Comparison of ENCODE assay signal across 8 cellular contexts in genomic region chr6:139373154-139373927, GRCh38. TPM values are rescaled to one million over a fixed set of nuclear protein-coding genes. Genes with fewer than 3 reads are reported as not detected.
DNase-seq lines count a peak whose midpoint lies in the region; ATAC-seq and TF ChIP-seq lines count a peak whose summit lies in the region.

No MANE protein-coding gene starts in this region.

- peaks cover 40% of the 10 kb centered on the region for H3K79me2 ChIP-seq in SK-N-SH (ENCODE audit: insufficient read depth)

- peaks cover 41% of the 10 kb centered on the region for H3F3A ChIP-seq in SK-N-SH (replicated peaks; ENCODE audit: insufficient read depth)

- no peaks in the 10 kb centered on the region for H3K27me3 ChIP-seq in CD8-positive, alpha-beta T cell (ENCODE audit: insufficient read depth, low read length)
- no peaks in the 10 kb centered on the region for H3K27me3 ChIP-seq in HUES48 (ENCODE audit: control insufficient read depth, insufficient read depth, low read length)
- H3K27me3 ChIP-seq in SK-N-SH (ENCODE audit: insufficient read depth) = no peaks in the 10 kb centered on the region
- H3K27me3 ChIP-seq in heart right ventricle = no peaks in the 10 kb centered on the region
- H3K27me3 ChIP-seq in uterus = no peaks in the 10 kb centered on the region

- H3K27ac Mint-ChIP-seq in CD8-positive, alpha-beta T cell = peak overlapping the region; percentile 98

- intact Hi-C loops in CD8-positive, alpha-beta T cell (cut with DNase I, micrococcal nuclease) = loop anchor here (2.0 to 10.0 kb wide), 9 partner anchors 159 to 1269 kb away; partner anchors contain the start of genes HEBP2 (in 2 of the 2) and PERP (in 1 of the 2)
- intact Hi-C loops in heart right ventricle (cut with DNase I) (loop anchor here in 9 of 10 donors (5.0 to 10.0 kb wide), 22 partner anchors 141 to 1551 kb away; no protein-coding TSS in a partner anchor), uterus (cut with DNase I; ENCODE audit: low total_unique reads) (loop anchor here (10.0 kb wide), 1 partner anchor 221 kb away; no protein-coding TSS in a partner anchor)

- H2AFZ ChIP-seq in SK-N-SH (ENCODE audit: low read depth) = no peak overlapping the region

- TF ChIP-seq RAD21 in SK-N-SH (IDR thresholded peaks at IDR 0.05; ENCODE audit: low read length) = peak; percentile 47

- peak overlapping the region; percentile 89 for H3K9ac ChIP-seq in HUES48 (ENCODE audit: low read depth, low read length)
- peak overlapping the region; percentile 98 for H3K9ac ChIP-seq in SK-N-SH

- no peak for TF ChIP-seq POLR2A in uterus (IDR thresholded peaks at IDR 0.05)

- H4K20me1 ChIP-seq in SK-N-SH (ENCODE audit: insufficient read depth) = peaks cover 31% of the 10 kb centered on the region

- H3K36me3 Mint-ChIP-seq in CD8-positive, alpha-beta T cell = peaks cover 42% of the 10 kb centered on the region

- CTCF ChIA-PET in CD8-positive, alpha-beta T cell (lab: Charles Lee) = interaction anchor here (0.5 to 4.6 kb wide), 16 partner anchors 8 to 1258 kb away, joined by 3 to 31 read pairs (median 3); partner anchors contain the start of genes REPS1 and TXLNB
- CTCF ChIA-PET in SK-N-SH (lab: Yijun Ruan, JAX) = interaction anchor here (0.6 to 3.1 kb wide), 8 partner anchors 9 to 1124 kb away, joined by 3 to 20 read pairs (median 4); no protein-coding TSS in a partner anchor

- H3K4me1 ChIP-seq in CD8-positive, alpha-beta T cell (ENCODE audit: insufficient read depth, low read length) = peaks cover 36% of the 10 kb centered on the region
- H3K4me1 ChIP-seq in HUES48 (ENCODE audit: control insufficient read depth, insufficient read depth, low read length) = peaks cover 46% of the 10 kb centered on the region
- peaks cover 18 to 30% of the 10 kb centered on the region in 2 experiments for H3K4me1 ChIP-seq in SK-N-SH (ENCODE audit: control insufficient read depth in 1 of 2, insufficient read depth in 2 of 2, low read depth in 1 of 2, low read length in 1 of 2)
- H3K4me1 ChIP-seq in heart right ventricle = peaks cover 0 to 53% (median 46%) of the 10 kb centered on the region in 9 donors
- peaks cover 0 to 4% of the 10 kb centered on the region in 2 donors for H3K4me1 ChIP-seq in uterus

- 0% methylated on average over 35 of the region's 57 CpGs for WGBS in SK-N-SH (ENCODE audit: low lambda C conversion rate)
- 0% methylated on average over 51 to 57 of the region's 57 CpGs for WGBS in heart right ventricle, 2 donors

- H3K36me3 ChIP-seq in CD8-positive, alpha-beta T cell (ENCODE audit: insufficient read depth, low read length) = no peaks in the 10 kb centered on the region
- H3K36me3 ChIP-seq in HUES48 (ENCODE audit: control insufficient read depth, insufficient read depth, low read length) = peaks cover 17% of the 10 kb centered on the region
- peaks cover 18 to 27% of the 10 kb centered on the region in 2 experiments for H3K36me3 ChIP-seq in SK-N-SH (replicated peaks in 1 of 2; ENCODE audit: control insufficient read depth in 1 of 2, insufficient read depth in 2 of 2, low read length in 1 of 2)
- peaks cover 0 to 26% (median 0%) of the 10 kb centered on the region in 9 donors for H3K36me3 ChIP-seq in heart right ventricle
- H3K36me3 ChIP-seq in uterus = no peaks in the 10 kb centered on the region

- peak overlapping the region; percentile 94 for H3K27ac ChIP-seq in CD8-positive, alpha-beta T cell (ENCODE audit: low read depth, low read length)
- H3K27ac ChIP-seq in HUES48 (ENCODE audit: low read depth, low read length) = peak overlapping the region; percentile 96
- peak overlapping the region; percentile 85 to 91 for H3K27ac ChIP-seq in SK-N-SH (ENCODE audit: low read depth in 2 of 2, low read length in 1 of 2)
- H3K27ac ChIP-seq in heart right ventricle = peak overlapping the region; percentile 90 to 100 (median 98)
- H3K27ac ChIP-seq in uterus = peak overlapping the region; percentile 95 to 99

- no peaks in the 10 kb centered on the region for H3K27me3 Mint-ChIP-seq in CD8-positive, alpha-beta T cell (ENCODE audit: low read depth)

- H3K4me3 ChIP-seq in CD8-positive, alpha-beta T cell (ENCODE audit: low read depth, low read length) = peak overlapping the region; percentile 93
- H3K4me3 ChIP-seq in HUES48 (ENCODE audit: low read depth, low read length) = peak overlapping the region; percentile 89
- peak overlapping the region; percentile 72 to 95 for H3K4me3 ChIP-seq in SK-N-SH (ENCODE audit: low read depth in 2 of 2, low read length in 1 of 2)
- H3K4me3 ChIP-seq in heart right ventricle = peak overlapping the region; percentile 69 to 97 (median 92)
- H3K4me3 ChIP-seq in uterus = peak overlapping the region; percentile 80 to 89

- H3K9me2 ChIP-seq in SK-N-SH = no peaks in the 10 kb centered on the region

- no peak for TF ChIP-seq EP300 in SK-N-SH (IDR thresholded peaks at IDR 0.05; ENCODE audit: borderline replicate concordance in 1 of 2, low read depth in 1 of 2, low read length in 1 of 2)

- peaks cover 44% of the 10 kb centered on the region for H3K4me1 Mint-ChIP-seq in CD8-positive, alpha-beta T cell (ENCODE audit: low read depth)

- no peaks in the 10 kb centered on the region for H3K9me3 ChIP-seq in CD8-positive, alpha-beta T cell (ENCODE audit: low read length)
- no peaks in the 10 kb centered on the region for H3K9me3 ChIP-seq in HUES48 (ENCODE audit: control insufficient read depth, insufficient read depth, low read length)
- H3K9me3 ChIP-seq in SK-N-SH = no peaks in the 10 kb centered on the region
- H3K9me3 ChIP-seq in heart right ventricle = no peaks in the 10 kb centered on the region
- H3K9me3 ChIP-seq in uterus = no peaks in the 10 kb centered on the region

- POLR2A ChIA-PET in CD8-positive, alpha-beta T cell (lab: Charles Lee) = interaction anchor here (0.7 to 4.3 kb wide), 41 partner anchors 9 to 970 kb away, joined by 3 to 44 read pairs (median 7); partner anchors contain the start of genes ABRACL, CCDC28A, HEBP2 and HECA
- POLR2A ChIA-PET in SK-N-SH (lab: Yijun Ruan, JAX) = no interaction called here

- H3K4me2 ChIP-seq in SK-N-SH = peak overlapping the region; percentile 85

- ATAC-seq in CD8-positive, alpha-beta T cell = peak; percentile 15
- ATAC-seq in GM19455 (IDR thresholded peaks at IDR 0.05; ENCODE audit: unreplicated experiment) = peak; percentile 25
- ATAC-seq in heart right ventricle = peak; percentile 0 to 31 (median 8)

- peak overlapping the region; percentile 98 for H3K4me3 Mint-ChIP-seq in CD8-positive, alpha-beta T cell

- DNase-seq in CD8-positive, alpha-beta T cell = peak; percentile 53 to 86 (median 73)
- DNase-seq in SK-N-SH = peak; percentile 61
- peak; percentile 35 for DNase-seq in activated naive CD8-positive, alpha-beta T cell treated with anti-CD3 and anti-CD28 coated beads, Interleukin-2, amount 50 U/mL, for 16 hours (ENCODE audit: low read depth, low spot score)
- peak; percentile 50 to 71 for DNase-seq in heart right ventricle
- peak; percentile 73 for DNase-seq in putamen (ENCODE audit: low spot score)
- DNase-seq in uterus = peak; percentile 45 to 56

- TF ChIP-seq CTCF in CD8-positive, alpha-beta T cell (IDR thresholded peaks at IDR 0.05) = peak; percentile 33
- TF ChIP-seq CTCF in SK-N-SH (IDR thresholded peaks at IDR 0.05) (peak; percentile 20; the same call in 1 of the 2 replicates), heart right ventricle (IDR thresholded peaks at IDR 0.05) (peak in 5 of 9 donors; percentile 21 to 46 (median 36)), uterus (IDR thresholded peaks at IDR 0.05) (peak in 1 of 4 experiments; percentile 33)

- no peaks in the 10 kb centered on the region for H3K9me3 Mint-ChIP-seq in CD8-positive, alpha-beta T cell

TF ChIP-seq in SK-N-SH, 30 proteins besides CTCF, POLR2A, EP300 and RAD21 (continues in another document):
- TF ChIP-seq GABPA (IDR thresholded peaks at IDR 0.05; ENCODE audit: low read depth) (no peak), PBX3 (IDR thresholded peaks at IDR 0.05) (no peak), MXI1 (IDR thresholded peaks at IDR 0.05; ENCODE audit: low read depth, low read length) (no peak), SIN3A (IDR thresholded peaks at IDR 0.05; ENCODE audit: borderline replicate concordance, low read depth, low read length) (0 out of 2 replicates have a peak, but pooled peaks have one; percentile 9), RCOR1 (IDR thresholded peaks at IDR 0.05; ENCODE audit: low read length) (no peak), POLR2AphosphoS5 (IDR thresholded peaks at IDR 0.05; ENCODE audit: low read depth, low read length) (0 out of 2 replicates have a peak, but pooled peaks have one; percentile 11), GATA2 (CRISPR knock-in tag; IDR thresholded peaks at IDR 0.05) (no peak), MAX (IDR thresholded peaks at IDR 0.05; ENCODE audit: low read depth) (peak; percentile 35; the same call in 1 of the 2 replicates), FOXM1 (IDR thresholded peaks at IDR 0.05; ENCODE audit: low read depth) (no peak)
- TF ChIP-seq, protein P1, sequence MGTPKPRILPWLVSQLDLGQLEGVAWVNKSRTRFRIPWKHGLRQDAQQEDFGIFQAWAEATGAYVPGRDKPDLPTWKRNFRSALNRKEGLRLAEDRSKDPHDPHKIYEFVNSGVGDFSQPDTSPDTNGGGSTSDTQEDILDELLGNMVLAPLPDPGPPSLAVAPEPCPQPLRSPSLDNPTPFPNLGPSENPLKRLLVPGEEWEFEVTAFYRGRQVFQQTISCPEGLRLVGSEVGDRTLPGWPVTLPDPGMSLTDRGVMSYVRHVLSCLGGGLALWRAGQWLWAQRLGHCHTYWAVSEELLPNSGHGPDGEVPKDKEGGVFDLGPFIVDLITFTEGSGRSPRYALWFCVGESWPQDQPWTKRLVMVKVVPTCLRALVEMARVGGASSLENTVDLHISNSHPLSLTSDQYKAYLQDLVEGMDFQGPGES (IDR thresholded peaks at IDR 0.05; ENCODE audit: low read depth, low read length) = no peak

RNA-seq across cellular contexts. Expression of gene CITED2, which starts 1.1 kb away (rescaled TPM):
- 100 to 1,000 TPM; 138 to 141 TPM for total RNA-seq in CD8-positive, alpha-beta T cell
- polyA plus RNA-seq in SK-N-SH (2012; rRNA removed) (159 and 173 TPM in 2 replicates), heart right ventricle (10 to 100 TPM in 1 of 2 donors, 1 to 10 TPM in 1; 9.9 to 83.5 TPM)
- polyA plus RNA-seq in SK-N-SH (2012; cell fraction: cytosol; rRNA removed) = 133 and 135 TPM in 2 replicates
- polyA plus RNA-seq in SK-N-SH (2012; cell fraction: nucleus; rRNA removed) = 156 and 252 TPM in 2 replicates
- total RNA-seq in heart right ventricle (100 to 1,000 TPM in 8 of 10 donors, 10 to 100 TPM in 2; 78.3 to 215 (median 152) TPM), uterus (100 to 1,000 TPM in 3 of 4 donors, 10 to 100 TPM in 1; 53.4 to 260 (median 159) TPM)

Comparison
In these comparisons a context has a peak if more than half of its experiments do, and no peak if none do; other contexts are left out.
1. Peak in every context shown above with its lines: DNase-seq, ATAC-seq, H3K4me3 ChIP-seq and H3K27ac ChIP-seq.